In genomic region chr2:109632158-109632789, GRCh38 we compare ENCODE assay signal across 1 cellular context.
A peak's percentile ranks its signal among the peaks of the same experiment; 100 is the strongest.
TF ChIP-seq lines count a peak whose summit lies in the region.

No MANE protein-coding gene starts in this region.

TF ChIP-seq in HepG2, 621 proteins besides CTCF, POLR2A, EP300 and RAD21 (continued from another document and continues in another):
- no peak for TF ChIP-seq ATF4 (CRISPR knock-in tag; IDR thresholded peaks at IDR 0.05)
- no peak for TF ChIP-seq ZNF513 (CRISPR knock-in tag; conservative IDR thresholded peaks at IDR 0.05)
- TF ChIP-seq PCBP1 (IDR thresholded peaks at IDR 0.05; ENCODE audit: borderline replicate concordance, low read depth, low read length) = no peak
- TF ChIP-seq ZNF264 (CRISPR knock-in tag; IDR thresholded peaks at IDR 0.05) = peak; percentile 100
- TF ChIP-seq ZNF703 (CRISPR knock-in tag; IDR thresholded peaks at IDR 0.05; ENCODE audit: borderline replicate concordance) = no peak
- no peak for TF ChIP-seq ZNF564 (CRISPR knock-in tag; IDR thresholded peaks at IDR 0.05)
- no peak for TF ChIP-seq ZNF234 (CRISPR knock-in tag; conservative IDR thresholded peaks at IDR 0.05)
- TF ChIP-seq ZSCAN21 (CRISPR knock-in tag; IDR thresholded peaks at IDR 0.05; ENCODE audit: borderline replicate concordance) = no peak; the same call in 1 of the 2 replicates
- no peak for TF ChIP-seq ZNF34 (CRISPR knock-in tag; IDR thresholded peaks at IDR 0.05; ENCODE audit: borderline replicate concordance)
- peak; percentile 79 for TF ChIP-seq ZBTB38 (CRISPR knock-in tag; IDR thresholded peaks at IDR 0.05)
- TF ChIP-seq ARHGAP35 (CRISPR knock-in tag; IDR thresholded peaks at IDR 0.05; ENCODE audit: borderline replicate concordance) = 0 out of 2 replicates have a peak, but pooled peaks have one; percentile 28
- TF ChIP-seq MYC (CRISPR knock-in tag; IDR thresholded peaks at IDR 0.05; ENCODE audit: borderline replicate concordance) = peak; percentile 59; the same call in 1 of the 2 replicates
- no peak; the same call in 1 of the 2 replicates for TF ChIP-seq FOXC1 (CRISPR knock-in tag; IDR thresholded peaks at IDR 0.05; ENCODE audit: borderline replicate concordance)
- TF ChIP-seq RXRB (CRISPR knock-in tag; IDR thresholded peaks at IDR 0.05; ENCODE audit: borderline replicate concordance) = peak; percentile 97
- TF ChIP-seq HHEX (CRISPR knock-in tag; IDR thresholded peaks at IDR 0.05) = no peak; the same call in 1 of the 2 replicates
- no peak for TF ChIP-seq RORA (CRISPR knock-in tag; IDR thresholded peaks at IDR 0.05)
- no peak for TF ChIP-seq LRRFIP1 (CRISPR knock-in tag; conservative IDR thresholded peaks at IDR 0.05)
- TF ChIP-seq HNRNPK (IDR thresholded peaks at IDR 0.05; ENCODE audit: low read depth, low read length, poor library complexity, severe bottlenecking) = no peak
- TF ChIP-seq ZFP36 (IDR thresholded peaks at IDR 0.05; ENCODE audit: borderline replicate concordance, low read depth, low read length, partially characterized antibody) = no peak
- no peak for TF ChIP-seq ZSCAN22 (CRISPR knock-in tag; IDR thresholded peaks at IDR 0.05)
- TF ChIP-seq TARDBP (CRISPR knock-in tag; IDR thresholded peaks at IDR 0.05) = peak; percentile 82
- no peak for TF ChIP-seq SMAD9 (CRISPR knock-in tag; IDR thresholded peaks at IDR 0.05)
- no peak for TF ChIP-seq SATB2 (CRISPR knock-in tag; IDR thresholded peaks at IDR 0.05)
- TF ChIP-seq HMGA1 (CRISPR knock-in tag; conservative IDR thresholded peaks at IDR 0.05) = no peak
- TF ChIP-seq HOXA7 (CRISPR knock-in tag; IDR thresholded peaks at IDR 0.05) = no peak
- TF ChIP-seq ZNF207 (IDR thresholded peaks at IDR 0.05; ENCODE audit: borderline replicate concordance) = no peak
- peak; percentile 66 for TF ChIP-seq KDM3A (CRISPR knock-in tag; IDR thresholded peaks at IDR 0.05; ENCODE audit: low read depth)
- no peak for TF ChIP-seq MAFF (IDR thresholded peaks at IDR 0.05; ENCODE audit: low read depth, low read length)
- TF ChIP-seq EHMT2 (IDR thresholded peaks at IDR 0.05; ENCODE audit: borderline replicate concordance, low read depth, low read length) = no peak
- peak; percentile 70 for TF ChIP-seq NR2C2 (CRISPR knock-in tag; IDR thresholded peaks at IDR 0.05; ENCODE audit: borderline replicate concordance)
- no peak for TF ChIP-seq ZBTB8A (CRISPR knock-in tag; IDR thresholded peaks at IDR 0.05; ENCODE audit: borderline replicate concordance, low read depth)
- TF ChIP-seq HIC2 (CRISPR knock-in tag; IDR thresholded peaks at IDR 0.05; ENCODE audit: low read depth) = peak; percentile 89
- no peak; the same call in none of the 2 replicates for TF ChIP-seq ZFY (CRISPR knock-in tag; IDR thresholded peaks at IDR 0.05)
- TF ChIP-seq SP2 (CRISPR knock-in tag; IDR thresholded peaks at IDR 0.05) = no peak
- TF ChIP-seq HINFP (CRISPR knock-in tag; IDR thresholded peaks at IDR 0.05; ENCODE audit: low read depth) = no peak
- TF ChIP-seq FOXM1 (CRISPR knock-in tag; IDR thresholded peaks at IDR 0.05) = no peak
- TF ChIP-seq FOXP1 (IDR thresholded peaks at IDR 0.05) = no peak
- TF ChIP-seq FOXP1 (CRISPR knock-in tag; IDR thresholded peaks at IDR 0.05) = peak; percentile 63
- no peak for TF ChIP-seq SRSF4 (IDR thresholded peaks at IDR 0.05; ENCODE audit: low read depth, low read length, poor library complexity, severe bottlenecking)
- no peak for TF ChIP-seq ZNF670 (CRISPR knock-in tag; IDR thresholded peaks at IDR 0.05; ENCODE audit: borderline replicate concordance)
- TF ChIP-seq ZNF800 (CRISPR knock-in tag; IDR thresholded peaks at IDR 0.05) = peak; percentile 70; the same call in 1 of the 2 replicates
- TF ChIP-seq MAFK (conservative IDR thresholded peaks at IDR 0.05 in 1 of 2, IDR thresholded peaks at IDR 0.05 in 1 of 2; ENCODE audit: low read length in 2 of 2) = no peak
- TF ChIP-seq ZNF430 (CRISPR knock-in tag; IDR thresholded peaks at IDR 0.05) = peak; percentile 85
- no peak; the same call in 1 of the 2 replicates for TF ChIP-seq SMC3 (IDR thresholded peaks at IDR 0.05; ENCODE audit: low read length)
- no peak for TF ChIP-seq ZNF496 (CRISPR knock-in tag; IDR thresholded peaks at IDR 0.05; ENCODE audit: insufficient replicate concordance)
- TF ChIP-seq ZFP37 (CRISPR knock-in tag; IDR thresholded peaks at IDR 0.05; ENCODE audit: borderline replicate concordance) = no peak; the same call in 1 of the 2 replicates
- TF ChIP-seq NFE2 (CRISPR knock-in tag; IDR thresholded peaks at IDR 0.05) = no peak
- TF ChIP-seq FOXO1 (CRISPR knock-in tag; IDR thresholded peaks at IDR 0.05) = peak; percentile 66; the same call in 1 of the 2 replicates
- TF ChIP-seq YEATS4 (CRISPR knock-in tag; IDR thresholded peaks at IDR 0.05; ENCODE audit: borderline replicate concordance) = peak; percentile 67
- no peak; the same call in 1 of the 2 replicates for TF ChIP-seq RBAK (CRISPR knock-in tag; IDR thresholded peaks at IDR 0.05)
- TF ChIP-seq AFF4 (CRISPR knock-in tag; IDR thresholded peaks at IDR 0.05) = no peak
- TF ChIP-seq ZNF280B (CRISPR knock-in tag; IDR thresholded peaks at IDR 0.05; ENCODE audit: borderline replicate concordance) = no peak
- TF ChIP-seq PAF1 (CRISPR knock-in tag; IDR thresholded peaks at IDR 0.05) = no peak
- TF ChIP-seq NFATC3 (CRISPR knock-in tag; IDR thresholded peaks at IDR 0.05) = no peak
- 0 out of 2 replicates have a peak, but pooled peaks have one; percentile 12 for TF ChIP-seq ZNF709 (CRISPR knock-in tag; IDR thresholded peaks at IDR 0.05)
